15 cellular contexts compared by ENCODE assay signal in genomic region chr2:190746971-190747761, GRCh38.
A peak's percentile ranks its signal among the peaks of the same experiment; 100 is the strongest.
DNase-seq lines count a peak whose midpoint lies in the region; ATAC-seq, FAIRE-seq and TF ChIP-seq lines count a peak whose summit lies in the region.
"Had no signal": no experiment of that assay in that cellular context is flagged by ENCODE, and none has a peak within 500 bp of the region (broad histone marks: within the 10 kb centered on the region; RNA-seq: fewer than 3 reads in every experiment).

No MANE protein-coding gene starts in this region.

- H3K4ac ChIP-seq in IMR-90 (ENCODE audit: low read depth, low read length) (peak overlapping the region; percentile 25; the same call in 1 of the 2 replicates), H1 (replicated peaks; ENCODE audit: insufficient read length, low read depth, low read length) (no peak overlapping the region)

- POLR2A ChIA-PET in IMR-90 (lab: Charles Lee; ENCODE audit: unreplicated experiment): no interaction called here
- POLR2A ChIA-PET in H1 (lab: Charles Lee; ENCODE audit: partially characterized antibody): no interaction called here

- no peak overlapping the region for H3K56ac ChIP-seq in IMR-90 (ENCODE audit: extremely low read depth, insufficient read depth, low read length)
- no peak overlapping the region for H3K56ac ChIP-seq in H1 (replicated peaks; ENCODE audit: insufficient read length, low read depth, low read length)

- FAIRE-seq in H1 (lab: Jason Lieb, UNC): peak; percentile 32

- H3K27ac ChIP-seq in IMR-90 (ENCODE audit: insufficient read depth, low read length): no peak overlapping the region
- no peak overlapping the region for H3K27ac ChIP-seq in H1 (ENCODE audit: low read depth, low read length)
- no peak overlapping the region for H3K27ac ChIP-seq in neural progenitor cell
- H3K27ac ChIP-seq: 22Rv1, right lobe of liver, suprapubic skin had no signal

- TF ChIP-seq EP300 in H1 (IDR thresholded peaks at IDR 0.05; ENCODE audit: borderline replicate concordance in 1 of 2, low read depth in 2 of 2, low read length in 2 of 2): no peak

- peak overlapping the region; percentile 17 for H2BK5ac ChIP-seq in IMR-90 (ENCODE audit: low read depth, low read length, poor library complexity, severe bottlenecking)
- H2BK5ac ChIP-seq in H1 (ENCODE audit: low read depth, low read length): no peak overlapping the region

- H2BK15ac ChIP-seq in IMR-90 (ENCODE audit: low read depth, low read length) (peak overlapping the region; percentile 26; the same call in 1 of the 3 replicates), H1 (ENCODE audit: low read length) (no peak overlapping the region)

- H4K8ac ChIP-seq in IMR-90 (ENCODE audit: low read depth in 2 of 2, low read length in 2 of 2) (peak overlapping the region in 1 of 2 experiments; percentile 77; a peak in 1 of 4 replicates), H1 (ENCODE audit: extremely low read depth, insufficient read depth, low read length) (no peak overlapping the region)

- peaks cover 2% of the 10 kb centered on the region; the same call in 1 of the 2 replicates for H3K4me1 ChIP-seq in IMR-90 (ENCODE audit: control insufficient read depth, insufficient read depth, low read length)
- peaks cover 0 to 2% (median 0%) of the 10 kb centered on the region in 4 experiments; a peak in 1 of 7 replicates for H3K4me1 ChIP-seq in H1 (replicated peaks in 1 of 4; ENCODE audit: control insufficient read depth in 3 of 4, insufficient read depth in 4 of 4, low read length in 3 of 4)
- peaks cover 11% of the 10 kb centered on the region for H3K4me1 ChIP-seq in neural progenitor cell
- H3K4me1 ChIP-seq: right lobe of liver had no signal

- dilution Hi-C loops in IMR-90 (cut with HindIII; ENCODE audit: low sequenced_read_pairs, unreplicated experiment): no loop called here

- H2AK5ac ChIP-seq in IMR-90 (ENCODE audit: low read depth, low read length): no peak overlapping the region
- H2AK5ac ChIP-seq in H1 (ENCODE audit: low read depth, low read length): no peak overlapping the region

- H3K4me3 Mint-ChIP-seq in neural progenitor cell: no peak overlapping the region
- H3K4me3 Mint-ChIP-seq: naive thymus-derived CD8-positive, alpha-beta T cell; T-helper 1 cell treated with Interleukin-12 subunit alpha and Interleukin-12 subunit beta and Interleukin-4 antibody, amounts not matched to agents 30 μg/mL and 1 μg/mL, for 36 hours had no signal

- no peak overlapping the region for H3K27ac Mint-ChIP-seq in neural progenitor cell
- H3K27ac Mint-ChIP-seq: T-helper 1 cell treated with Interleukin-12 subunit alpha and Interleukin-12 subunit beta and Interleukin-4 antibody, amounts not matched to agents 30 μg/mL and 1 μg/mL, for 36 hours had no signal

- TF ChIP-seq RAD21 in IMR-90 (IDR thresholded peaks at IDR 0.05; ENCODE audit: low read length) (no peak), H1 (IDR thresholded peaks at IDR 0.05 in 1 of 2, conservative IDR thresholded peaks at IDR 0.05 in 1 of 2; ENCODE audit: low read depth in 2 of 2, low read length in 2 of 2) (no peak)

- in situ Hi-C loops in IMR-90 (cut with MboI; ENCODE audit: low sequenced_read_pairs): no loop called here

- H3K9ac ChIP-seq in IMR-90 (ENCODE audit: low read depth, low read length): no peak overlapping the region
- H3K9ac ChIP-seq in H1 (replicated peaks in 1 of 4; ENCODE audit: extremely low read depth in 1 of 4, low read depth in 3 of 4, low read length in 3 of 4): no peak overlapping the region
- no peak overlapping the region for H3K9ac ChIP-seq in neural progenitor cell

- H3K18ac ChIP-seq in IMR-90 (ENCODE audit: low read depth, low read length): peak overlapping the region; percentile 57; the same call in 1 of the 2 replicates
- H3K18ac ChIP-seq in H1 (ENCODE audit: extremely low read depth, low read length): no peak overlapping the region

- TF ChIP-seq POLR2A in IMR-90 (IDR thresholded peaks at IDR 0.05; ENCODE audit: low read depth, low read length) (no peak), H1 (IDR thresholded peaks at IDR 0.05; ENCODE audit: control extremely low read depth in 1 of 2, low read depth in 2 of 2, low read length in 2 of 2) (no peak)

- CTCF ChIA-PET in IMR-90 (lab: Yijun Ruan, JAX): no interaction called here
- CTCF ChIA-PET in H1 (lab: Charles Lee; ENCODE audit: partially characterized antibody): interaction anchor here (1.5 kb wide), 1 partner anchor 47 kb away, joined by 3 read pairs; no protein-coding TSS in a partner anchor

- H2AFZ ChIP-seq in IMR-90 (replicated peaks; ENCODE audit: low read length, poor library complexity) (peak overlapping the region; percentile 85), H1 (ENCODE audit: low read length) (peak overlapping the region; percentile 79; the same call in 1 of the 2 replicates), neural progenitor cell (replicated peaks) (peak overlapping the region; percentile 23)

- H3F3A ChIP-seq in neural progenitor cell (ENCODE audit: low read depth): peaks cover 12% of the 10 kb centered on the region

- peak overlapping the region; percentile 50; the same call in 1 of the 2 replicates for H3K14ac ChIP-seq in IMR-90 (replicated peaks; ENCODE audit: low read depth, low read length)
- no peak overlapping the region for H3K14ac ChIP-seq in H1 (ENCODE audit: insufficient read length)

- H3K9me3 ChIP-seq in IMR-90 (ENCODE audit: control insufficient read depth, insufficient read depth, low read length) (peaks cover 4% of the 10 kb centered on the region), H1 (ENCODE audit: insufficient read depth in 2 of 2, low read depth in 1 of 2, low read length in 1 of 2) (no peaks in the 10 kb centered on the region), neural progenitor cell (ENCODE audit: low read depth) (peaks cover 5% of the 10 kb centered on the region)
- H3K9me3 ChIP-seq: right lobe of liver, suprapubic skin had no signal

- peak overlapping the region; percentile 71 for H2BK120ac ChIP-seq in IMR-90 (ENCODE audit: low read depth, low read length)
- H2BK120ac ChIP-seq in H1 (replicated peaks; ENCODE audit: low read depth, low read length): no peak overlapping the region

- H3K4me1 Mint-ChIP-seq in neural progenitor cell: no peaks in the 10 kb centered on the region

- H3K23ac ChIP-seq in IMR-90 (ENCODE audit: low read depth, low read length): no peak overlapping the region
- H3K23ac ChIP-seq in H1 (ENCODE audit: insufficient read length): no peak overlapping the region

- peak; percentile 38 to 48 for ATAC-seq in activated CD4-positive, CD25-positive, alpha-beta regulatory T cell treated with anti-CD3 and anti-CD28 coated beads, Interleukin-2, amount 50 U/mL, for 24 hours
- peak; percentile 86 for ATAC-seq in IMR-90 (ENCODE audit: low read depth)
- no peak for ATAC-seq in HG02642 (IDR thresholded peaks at IDR 0.05; ENCODE audit: poor library complexity, unreplicated experiment)
- ATAC-seq in HG02870 (IDR thresholded peaks at IDR 0.05; ENCODE audit: unreplicated experiment): no peak
- no peak for ATAC-seq in GM21723 (IDR thresholded peaks at IDR 0.05; ENCODE audit: unreplicated experiment)
- ATAC-seq: naive thymus-derived CD8-positive, alpha-beta T cell; right lobe of liver had no signal

- intact Hi-C loops in IMR-90 (cut with micrococcal nuclease): no loop called here

- H3K79me1 ChIP-seq in IMR-90 (ENCODE audit: low read depth in 1 of 2, low read length in 2 of 2): no peaks in the 10 kb centered on the region
- H3K79me1 ChIP-seq in H1 (ENCODE audit: low read depth, low read length): no peaks in the 10 kb centered on the region

- H3K9me3 Mint-ChIP-seq in neural progenitor cell: peaks cover 5% of the 10 kb centered on the region
- H3K9me3 Mint-ChIP-seq: T-helper 1 cell treated with Interleukin-12 subunit alpha and Interleukin-12 subunit beta and Interleukin-4 antibody, amounts not matched to agents 30 μg/mL and 1 μg/mL, for 36 hours had no signal

- no peak for DNase-seq in activated CD4-positive, CD25-positive, alpha-beta regulatory T cell treated with anti-CD3 and anti-CD28 coated beads, Interleukin-2, amount 50 U/mL, for 72 hours
- DNase-seq in IMR-90 (peak; percentile 59), H1 (ENCODE audit: low read depth in 1 of 2, low spot score in 2 of 2) (no peak), neural progenitor cell (ENCODE audit: low spot score) (no peak)
- DNase-seq: DND-41; kidney; naive thymus-derived CD8-positive, alpha-beta T cell; right lobe of liver had no signal

- H4K20me1 ChIP-seq in IMR-90 (ENCODE audit: insufficient read depth, low read length) (no peaks in the 10 kb centered on the region), H1 (replicated peaks in 1 of 2; ENCODE audit: control insufficient read depth in 1 of 2, insufficient read depth in 2 of 2, low read length in 2 of 2) (no peaks in the 10 kb centered on the region), neural progenitor cell (ENCODE audit: low read depth) (no peaks in the 10 kb centered on the region)

- no peaks in the 10 kb centered on the region for H3K36me3 Mint-ChIP-seq in neural progenitor cell
- H3K36me3 Mint-ChIP-seq: naive thymus-derived CD8-positive, alpha-beta T cell had no signal

- no peaks in the 10 kb centered on the region for H3K23me2 ChIP-seq in H1 (ENCODE audit: low read depth, low read length)

- H2BK20ac ChIP-seq in IMR-90 (ENCODE audit: low read depth, low read length) (peak overlapping the region; percentile 43), H1 (ENCODE audit: low read length) (no peak overlapping the region)

- H3K27me3 ChIP-seq in IMR-90 (ENCODE audit: control insufficient read depth, insufficient read depth, low read length) (peaks cover 3% of the 10 kb centered on the region), H1 (replicated peaks in 1 of 4; ENCODE audit: control insufficient read depth in 3 of 4, extremely low read depth in 1 of 4, insufficient read depth in 3 of 4, low read length in 3 of 4) (no peaks in the 10 kb centered on the region), neural progenitor cell (no peaks in the 10 kb centered on the region)
- H3K27me3 ChIP-seq: right lobe of liver, suprapubic skin had no signal

- H3K4me2 ChIP-seq in IMR-90 (ENCODE audit: low read depth, low read length) (peak overlapping the region; percentile 27), H1 (ENCODE audit: insufficient read depth in 1 of 2, low read depth in 2 of 2, low read length in 2 of 2) (no peak overlapping the region), neural progenitor cell (no peak overlapping the region)

- H3K79me2 ChIP-seq in H1 (ENCODE audit: control insufficient read depth in 1 of 2, insufficient read depth in 2 of 2, low read length in 2 of 2) (no peaks in the 10 kb centered on the region), neural progenitor cell (ENCODE audit: low read depth) (no peaks in the 10 kb centered on the region)

- H3K9me1 ChIP-seq in IMR-90 (ENCODE audit: insufficient read depth, low read length): no peaks in the 10 kb centered on the region

- H3K27me3 Mint-ChIP-seq in neural progenitor cell (ENCODE audit: insufficient read depth, low read depth): peaks cover 2% of the 10 kb centered on the region
- H3K27me3 Mint-ChIP-seq: naive thymus-derived CD8-positive, alpha-beta T cell had no signal

- H3K36me3 ChIP-seq in IMR-90 (ENCODE audit: control insufficient read depth, insufficient read depth, low read length) (no peaks in the 10 kb centered on the region), H1 (ENCODE audit: control insufficient read depth in 2 of 4, insufficient read depth in 4 of 4, low read length in 3 of 4) (no peaks in the 10 kb centered on the region), neural progenitor cell (no peaks in the 10 kb centered on the region)
- H3K36me3 ChIP-seq: right lobe of liver, suprapubic skin had no signal

- no TSS peak for BruUV-seq in IMR-90 (replicated peaks; lab: Mats Ljungman, UMichigan)

- H4K5ac ChIP-seq in IMR-90 (ENCODE audit: low read depth, low read length): peak overlapping the region; percentile 79
- H4K5ac ChIP-seq in H1 (ENCODE audit: insufficient read length, low read depth, low read length): no peak overlapping the region

- no peak overlapping the region for H2AK9ac ChIP-seq in IMR-90 (replicated peaks; ENCODE audit: low read depth, low read length, poor library complexity)

- WGBS in IMR-90 (ENCODE audit: extremely low coverage in 2 of 2, insufficient read length in 1 of 2), 2 experiments: no CpG with 5 or more reads among the region's 3 CpGs
- 86% methylated on average over 3 of the region's 3 CpGs; no CpG with 5 or more reads in 1 of the 2 experiments for WGBS in H1 (ENCODE audit: extremely low coverage in 1 of 2, insufficient coverage in 1 of 2, insufficient read length in 1 of 2, insufficient replicate concordance in 2 of 2, low coverage in 1 of 2, low lambda C conversion rate in 2 of 2, missing lambda C conversion rate in 1 of 2), 2 experiments

- H2BK12ac ChIP-seq in H1 (ENCODE audit: low read depth, low read length): no peak overlapping the region

- no peak for TF ChIP-seq CTCF in IMR-90 (conservative IDR thresholded peaks at IDR 0.05; ENCODE audit: low read depth, low read length)
- no peak for TF ChIP-seq CTCF in H1 (IDR thresholded peaks at IDR 0.05; ENCODE audit: control extremely low read depth in 1 of 3, insufficient read depth in 1 of 3, low read depth in 1 of 3, low read length in 3 of 3)
- no peak for TF ChIP-seq CTCF in neural progenitor cell (IDR thresholded peaks at IDR 0.05)

- H3K4me3 ChIP-seq in IMR-90 (ENCODE audit: insufficient read depth, low read depth, low read length): no peak overlapping the region
- H3K4me3 ChIP-seq in H1 (ENCODE audit: extremely low read depth in 1 of 4, insufficient read depth in 2 of 4, low read depth in 3 of 4, low read length in 4 of 4): no peak overlapping the region
- no peak overlapping the region for H3K4me3 ChIP-seq in neural progenitor cell
- H3K4me3 ChIP-seq: right lobe of liver, suprapubic skin had no signal

- H4K91ac ChIP-seq in IMR-90 (ENCODE audit: insufficient read depth, low read depth, low read length) (no peak overlapping the region), H1 (replicated peaks; ENCODE audit: insufficient read length, low read length) (no peak overlapping the region)

Comparison
In these comparisons a context has a peak if more than half of its experiments do, and no peak if none do; other contexts are left out.
1. ATAC-seq: peak in activated CD4-positive, CD25-positive, alpha-beta regulatory T cell treated with anti-CD3 and anti-CD28 coated beads, Interleukin-2, amount 50 U/mL, for 24 hours (2 of 2) and IMR-90 (single experiment); none in HG02642 (single experiment), HG02870 (single experiment) and GM21723 (single experiment).
2. H2AFZ ChIP-seq: peak in every context shown above with its lines; median percentile 85 in IMR-90; 79 in H1; 23 in neural progenitor cell.